ENCODE assay signal across 29 cellular contexts in genomic region chr16:79218358-79218757, GRCh38.
"Had no signal": no experiment of that assay in that cellular context is flagged by ENCODE, and none has a peak within 500 bp of the region (broad histone marks: within the 10 kb centered on the region; RNA-seq: fewer than 3 reads in every experiment).

No MANE protein-coding gene starts in this region.

- H3K27ac Mint-ChIP-seq: activated CD4-positive, alpha-beta T cell treated with anti-CD3 and anti-CD28 coated beads, Interleukin-2, amount 10 ng/mL, durations not matched to agents 7 days and 5 days; brain; stimulated activated naive CD8-positive, alpha-beta T cell treated with anti-CD3 and anti-CD28 coated beads, Interleukin-15, Interleukin-2, amounts not matched to agents 100 ng/mL and 50 ng/mL, for 24 hours; T-helper 1 cell treated with Interleukin-12 subunit alpha and Interleukin-12 subunit beta and Interleukin-4 antibody, amounts not matched to agents 30 μg/mL and 1 μg/mL, for 36 hours had no signal

- H3K27me3 ChIP-seq: ascending aorta, cardiac muscle cell, colonic mucosa, gastroesophageal sphincter, left lung, ovary, thyroid gland, upper lobe of left lung had no signal

- H3K36me3 ChIP-seq: ascending aorta, cardiac muscle cell, colonic mucosa, gastroesophageal sphincter, left lung, ovary, prostate gland, thyroid gland, upper lobe of left lung, WERI-Rb-1 had no signal

- H3K36me3 Mint-ChIP-seq: activated naive CD4-positive, alpha-beta T cell treated with anti-CD3 and anti-CD28 coated beads, Interleukin-2, amount 10 ng/mL, durations not matched to agents 7 days and 5 days; brain; stimulated activated effector memory CD8-positive, alpha-beta T cell treated with anti-CD3 and anti-CD28 coated beads, Interleukin-12 subunit alpha, Interleukin-12 subunit beta, amount 100 ng/mL, for 72 hours had no signal

- H3K4me3 ChIP-seq: ascending aorta, cardiac muscle cell, colonic mucosa, gastroesophageal sphincter, left lung, lung, ovary, prostate gland, skin epidermis, thyroid gland, upper lobe of left lung had no signal

- H3K27me3 Mint-ChIP-seq: activated naive CD4-positive, alpha-beta T cell treated with anti-CD3 and anti-CD28 coated beads, Interleukin-2, amount 10 ng/mL, durations not matched to agents 7 days and 5 days; brain had no signal

- H3K4me3 Mint-ChIP-seq: activated CD4-positive, alpha-beta memory T cell treated with anti-CD3 and anti-CD28 coated beads, Interleukin-2, amount 10 ng/mL, durations not matched to agents 7 days and 5 days; activated CD4-positive, alpha-beta T cell treated with anti-CD3 and anti-CD28 coated beads, Interleukin-2, amount 10 ng/mL, durations not matched to agents 7 days and 5 days; activated naive CD4-positive, alpha-beta T cell treated with anti-CD3 and anti-CD28 coated beads, Interleukin-2, amount 10 ng/mL, durations not matched to agents 7 days and 5 days; brain; stimulated activated effector memory CD8-positive, alpha-beta T cell treated with anti-CD3 and anti-CD28 coated beads, Interleukin-12 subunit alpha, Interleukin-12 subunit beta, amount 100 ng/mL, for 72 hours; stimulated activated naive CD8-positive, alpha-beta T cell treated with anti-CD3 and anti-CD28 coated beads, Interleukin-15, Interleukin-2, amounts not matched to agents 100 ng/mL and 50 ng/mL, for 24 hours; T-helper 1 cell treated with Interleukin-12 subunit alpha and Interleukin-12 subunit beta and Interleukin-4 antibody, amounts not matched to agents 30 μg/mL and 1 μg/mL, for 36 hours had no signal

- DNase-seq: activated gamma-delta T cell; activated naive CD8-positive, alpha-beta T cell treated with anti-CD3 and anti-CD28 coated beads, Interleukin-2, amount 10 ng/mL, durations not matched to agents 7 days and 5 days; cerebellar nuclear complex; colonic mucosa; hypothalamus; kidney glomerular epithelial cell; left lung; mesendoderm; ovary; retina; SK-N-SH; substantia nigra; SW 1271; thyroid gland; upper lobe of left lung; WERI-Rb-1 had no signal

- H3K27ac ChIP-seq: ascending aorta, cardiac muscle cell, colonic mucosa, gastroesophageal sphincter, left lung, prostate gland, skin epidermis, thyroid gland, upper lobe of left lung, WERI-Rb-1 had no signal

- H3K9me3 ChIP-seq: colonic mucosa, gastroesophageal sphincter, left lung, ovary, prostate gland, thyroid gland, upper lobe of left lung had no signal

- H3K4me1 ChIP-seq: ascending aorta, colonic mucosa, gastroesophageal sphincter, left lung, prostate gland, thyroid gland, upper lobe of left lung had no signal
